Comparison of ENCODE assay signal across 22 cellular contexts in the genomic region with DNA sequence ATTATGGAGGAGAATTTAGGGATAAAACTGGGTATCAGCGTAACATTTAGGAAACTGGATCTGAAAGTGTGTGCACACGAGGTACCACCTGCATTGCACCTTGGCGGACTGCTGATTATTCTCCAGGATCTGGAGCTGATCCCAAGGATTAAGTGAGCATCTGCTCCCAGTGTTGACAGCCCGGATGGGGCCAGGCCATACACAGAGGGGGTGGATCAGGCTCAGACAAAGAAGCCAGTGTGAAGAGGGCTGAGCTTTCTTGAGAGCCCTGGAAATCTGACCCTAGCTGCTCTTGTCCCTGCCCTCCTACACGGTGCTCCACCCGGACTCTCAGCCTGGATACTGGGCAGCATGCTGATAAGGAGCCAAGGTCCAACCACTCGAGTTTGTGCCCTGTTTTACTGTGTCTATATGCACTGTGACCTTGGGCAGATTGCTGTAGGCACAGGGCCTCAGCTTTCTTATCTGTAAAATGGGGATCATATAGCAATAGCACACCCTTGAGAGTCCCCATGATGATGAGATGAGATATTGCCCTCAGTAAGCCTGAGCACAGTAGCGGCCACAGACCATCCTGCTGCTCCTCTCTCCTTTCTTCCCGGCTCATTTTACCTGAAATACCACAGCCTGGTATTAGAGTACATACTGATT.
"Had no signal": no experiment of that assay in that cellular context is flagged by ENCODE, and none has a peak within 500 bp of the region (broad histone marks: within the 10 kb centered on the region; RNA-seq: fewer than 3 reads in every experiment).

No MANE protein-coding gene starts in this region.

- H3K4me1 ChIP-seq: colonic mucosa, left ventricle myocardium inferior, suprapubic skin, vagina had no signal

- H3K27me3 ChIP-seq: cardiac muscle cell, colonic mucosa, suprapubic skin, vagina had no signal

- H3K27ac ChIP-seq: cardiac muscle cell, colonic mucosa, epithelial cell of prostate, left ventricle myocardium inferior, suprapubic skin, vagina had no signal

- H3K9me3 ChIP-seq: colonic mucosa, vagina had no signal

- H3K4me3 ChIP-seq: cardiac muscle cell, colonic mucosa, left ventricle myocardium inferior, suprapubic skin, vagina had no signal

- H3K36me3 ChIP-seq: cardiac muscle cell, colonic mucosa, left ventricle myocardium inferior, suprapubic skin, vagina had no signal

- DNase-seq: activated CD4-positive, alpha-beta T cell treated with anti-CD3 and anti-CD28 coated beads, Interleukin-2, amount 50 U/mL, for 4 hours; activated CD4-positive, CD25-positive, alpha-beta regulatory T cell treated with anti-CD3 and anti-CD28 coated beads, Interleukin-2, amount 50 U/mL, for 72 hours; activated gamma-delta T cell treated with Interleukin-2 at 50 U/mL for 16 hours; activated naive CD8-positive, alpha-beta T cell treated with anti-CD3 and anti-CD28 coated beads for 36 hours; amniotic stem cell; colonic mucosa; endodermal cell; foreskin melanocyte; head of caudate nucleus; kidney glomerular epithelial cell; left ventricle myocardium inferior; mammary epithelial cell; midbrain; stimulated activated CD4-positive, alpha-beta T cell treated with anti-CD3 and anti-CD28 coated beads, Interleukin-12 subunit alpha, Interleukin-12 subunit beta, amount 100 ng/mL, for 4 hours; stimulated activated CD4-positive, alpha-beta T cell treated with anti-CD3 and anti-CD28 coated beads, Interleukin-2, amount 100 ng/mL, for 24 hours; T-cell; T-helper 9 cell; trophoblast cell had no signal
